Comparison of ENCODE assay signal across 22 cellular contexts in genomic region chr11:94760296-94760695, GRCh38. TPM values are rescaled to one million over a fixed set of nuclear protein-coding genes. Genes with fewer than 3 reads are reported as not detected.
DNase-seq lines count a peak whose midpoint lies in the region; ATAC-seq, FAIRE-seq and TF ChIP-seq lines count a peak whose summit lies in the region.
"Had no signal": no experiment of that assay in that cellular context is flagged by ENCODE, and none has a peak within 500 bp of the region (broad histone marks: within the 10 kb centered on the region; RNA-seq: fewer than 3 reads in every experiment).

No MANE protein-coding gene starts in this region.

- H2AFZ ChIP-seq in K562 (ENCODE audit: low read depth, low read length) = no peak overlapping the region

- CTCF ChIA-PET in K562 (lab: Yijun Ruan, JAX; ENCODE audit: low intra/inter-chr PET ratio) = no interaction called here

- no peak overlapping the region for H2BK15ac ChIP-seq in mesendoderm (replicated peaks; ENCODE audit: low read depth)

- no peak for TF ChIP-seq CTCF in K562 (IDR thresholded peaks at IDR 0.05 in 2 of 3, conservative IDR thresholded peaks at IDR 0.05 in 1 of 3; ENCODE audit: insufficient read depth in 2 of 3, low read depth in 1 of 3, low read length in 3 of 3)
- no peak for TF ChIP-seq CTCF in gastrocnemius medialis (IDR thresholded peaks at IDR 0.05 in 4 of 5, conservative IDR thresholded peaks at IDR 0.05 in 1 of 5)

- peak; percentile 63; the same call in 1 of the 2 replicates for TF ChIP-seq EP300 in K562 (IDR thresholded peaks at IDR 0.05; ENCODE audit: low read length)

- H3K18ac ChIP-seq in mesendoderm (ENCODE audit: low read length) = peak overlapping the region; percentile 68

- no peaks in the 10 kb centered on the region for H3K9me1 ChIP-seq in K562 (ENCODE audit: control insufficient read depth, insufficient read depth, low read length)

- H4K5ac ChIP-seq in mesendoderm (ENCODE audit: low read length) = no peak overlapping the region

- peaks cover 0 to 12% of the 10 kb centered on the region in 2 experiments; a peak in 3 of 5 replicates for H3K4me1 ChIP-seq in K562 (replicated peaks in 1 of 2; ENCODE audit: control insufficient read depth in 2 of 2, insufficient read depth in 2 of 2, low read length in 2 of 2)
- peaks cover 5% of the 10 kb centered on the region for H3K4me1 ChIP-seq in mesendoderm (ENCODE audit: control insufficient read depth, low read depth, low read length)
- peaks cover 34 to 35% of the 10 kb centered on the region in 2 donors for H3K4me1 ChIP-seq in gastrocnemius medialis

- no peak for TF ChIP-seq POLR2A in K562 (conservative IDR thresholded peaks at IDR 0.05)
- no peak for TF ChIP-seq POLR2A in gastrocnemius medialis (IDR thresholded peaks at IDR 0.05)

- H2BK5ac ChIP-seq in mesendoderm (ENCODE audit: low read length) = no peak overlapping the region

- peak overlapping the region; percentile 25 for H3K56ac ChIP-seq in mesendoderm (ENCODE audit: low read length)

- H3K23ac ChIP-seq in mesendoderm (ENCODE audit: low read length) = no peak overlapping the region

- H3K9me3 ChIP-seq in K562 (replicated peaks; ENCODE audit: control insufficient read depth, insufficient read depth, low read depth, low read length) = no peaks in the 10 kb centered on the region
- H3K9me3 ChIP-seq in gastrocnemius medialis = no peaks in the 10 kb centered on the region
- H3K9me3 ChIP-seq: BLaER1 treated with 17β-estradiol and CSF1 and Interleukin-3, amounts not matched to agents 10 nM and 100 nM; Caco-2 had no signal

- no peak overlapping the region for H3K9ac ChIP-seq in K562 (ENCODE audit: insufficient read depth in 1 of 2, low read depth in 2 of 2, low read length in 2 of 2)
- H3K9ac ChIP-seq in mesendoderm (ENCODE audit: low read length) = no peak overlapping the region
- H3K9ac ChIP-seq: BLaER1 treated with 17β-estradiol and CSF1 and Interleukin-3, amounts not matched to agents 10 nM and 100 nM had no signal

- H3K4me2 ChIP-seq in K562 (ENCODE audit: insufficient read depth, low read length) (no peak overlapping the region), mesendoderm (ENCODE audit: low read length) (no peak overlapping the region)
- H3K4me2 ChIP-seq: BLaER1 treated with 17β-estradiol and CSF1 and Interleukin-3, amounts not matched to agents 10 nM and 100 nM had no signal

- in situ Hi-C loops in K562 (cut with MboI) = no loop called here
- in situ Hi-C loops in gastrocnemius medialis (cut with MboI; ENCODE audit: low sequenced_read_pairs in 4 of 4) = loop anchor here in 3 of 4 donors (10.0 to 25.0 kb wide), 2 partner anchors 135 to 327 kb away; partner anchors contain the start of gene ENDOD1 (in 1 of the 3)

- H3K4ac ChIP-seq in mesendoderm (ENCODE audit: low read depth, low read length) = no peak overlapping the region

- no peak overlapping the region for H3K27ac ChIP-seq in K562 (ENCODE audit: extremely low read depth, low read depth, low read length)
- H3K27ac ChIP-seq in mesendoderm (ENCODE audit: low read depth, low read length) = no peak overlapping the region
- peak overlapping the region in 3 of 4 donors; percentile 85 to 98 (median 88) for H3K27ac ChIP-seq in gastrocnemius medialis
- H3K27ac ChIP-seq: BLaER1 treated with 17β-estradiol and CSF1 and Interleukin-3, amounts not matched to agents 10 nM and 100 nM; C4-2B had no signal

- H2BK120ac ChIP-seq in mesendoderm (ENCODE audit: low read depth, low read length) = no peak overlapping the region

- no peak overlapping the region for H3K4me3 ChIP-seq in K562
- no peak overlapping the region for H3K4me3 ChIP-seq in mesendoderm (ENCODE audit: low read length)
- no peak overlapping the region for H3K4me3 ChIP-seq in gastrocnemius medialis
- H3K4me3 ChIP-seq: BLaER1 treated with 17β-estradiol and CSF1 and Interleukin-3, amounts not matched to agents 10 nM and 100 nM had no signal

- no peaks in the 10 kb centered on the region for H4K20me1 ChIP-seq in K562 (replicated peaks; ENCODE audit: control insufficient read depth, insufficient read depth, low read length)
- H4K20me1 ChIP-seq: BLaER1 treated with 17β-estradiol and CSF1 and Interleukin-3, amounts not matched to agents 10 nM and 100 nM had no signal

- DNase-seq in K562 (ENCODE audit: extremely low read depth in 1 of 4, low spot score in 3 of 4) (no peak), mesendoderm (no peak), gastrocnemius medialis (no peak)
- no peak for DNase-seq in activated T-cell treated with anti-CD3 and anti-CD28 coated beads, Interleukin-2, amount 50 U/mL, for 48 hours
- DNase-seq: 8988T; ACHN; AML-193; Caco-2; Calu3; CD4-positive, alpha-beta T cell; CD8-positive, alpha-beta T cell; DMS79 treated with DMSO at 0.1 percent for 48 hours; GF-D8 had no signal

- H3K79me1 ChIP-seq in mesendoderm (ENCODE audit: low read length) = no peaks in the 10 kb centered on the region

- H3K27me3 ChIP-seq in K562 (ENCODE audit: control insufficient read depth in 2 of 2, insufficient read depth in 2 of 2, low read length in 2 of 2) (no peaks in the 10 kb centered on the region), mesendoderm (ENCODE audit: insufficient read depth, low read length, poor library complexity) (peaks cover 3% of the 10 kb centered on the region), gastrocnemius medialis (no peaks in the 10 kb centered on the region)
- H3K27me3 ChIP-seq: BLaER1 treated with 17β-estradiol and CSF1 and Interleukin-3, amounts not matched to agents 10 nM and 100 nM had no signal

- no peaks in the 10 kb centered on the region for H3K36me3 ChIP-seq in K562 (ENCODE audit: control insufficient read depth, insufficient read depth, low read length)
- H3K36me3 ChIP-seq in mesendoderm (ENCODE audit: control insufficient read depth, insufficient read depth, low read length) = no peaks in the 10 kb centered on the region
- H3K36me3 ChIP-seq in gastrocnemius medialis = no peaks in the 10 kb centered on the region
- H3K36me3 ChIP-seq: BLaER1 treated with 17β-estradiol and CSF1 and Interleukin-3, amounts not matched to agents 10 nM and 100 nM had no signal

- H3K79me2 ChIP-seq in K562 (ENCODE audit: control insufficient read depth, insufficient read depth, low read length) = no peaks in the 10 kb centered on the region
- H3K79me2 ChIP-seq in mesendoderm (ENCODE audit: control insufficient read depth, insufficient read depth, low read length) = no peaks in the 10 kb centered on the region

- no peak for FAIRE-seq in K562 (lab: Jason Lieb, UNC)
- FAIRE-seq: A204.1, D721Med, G401.6, GM12891, GM19239 had no signal

- no TSS peak for BruUV-seq in K562 (replicated peaks; lab: Mats Ljungman, UMichigan)

- POLR2A ChIA-PET in K562 (lab: Yijun Ruan, JAX) = interaction anchor here (0.7 to 1.1 kb wide), 2 partner anchors 11 to 184 kb away, joined by 3 to 4 read pairs; no protein-coding TSS in a partner anchor

- H4K8ac ChIP-seq in mesendoderm (ENCODE audit: low read depth, low read length) = no peak overlapping the region

- ATAC-seq in K562 (no peak), gastrocnemius medialis (no peak), HG02571 (IDR thresholded peaks at IDR 0.05; ENCODE audit: unreplicated experiment) (no peak), GM19324 (IDR thresholded peaks at IDR 0.05; ENCODE audit: low FRiP score, unreplicated experiment) (no peak)
- ATAC-seq: CD8-positive, alpha-beta T cell had no signal

- H2AK5ac ChIP-seq in mesendoderm (ENCODE audit: low read length) = no peak overlapping the region

- TF ChIP-seq RAD21 in K562 (CRISPR knock-in tag; conservative IDR thresholded peaks at IDR 0.05 in 1 of 2, IDR thresholded peaks at IDR 0.05 in 1 of 2) = peak in 1 of 2 experiments; percentile 22; a peak in 2 of 4 replicates

- intact Hi-C loops in K562 (cut with micrococcal nuclease) = loop anchor here (10.0 kb wide), 2 partner anchors 205 to 235 kb away; no protein-coding TSS in a partner anchor
- intact Hi-C loops in gastrocnemius medialis (cut with DNase I; ENCODE audit: low total_unique reads) = loop anchor here (5.0 to 10.0 kb wide), 2 partner anchors 53 to 335 kb away; no protein-coding TSS in a partner anchor

TF ChIP-seq in K562, 482 proteins besides CTCF, POLR2A, EP300 and RAD21 (continues in another document):
- no peak for TF ChIP-seq GTF2E2 (tag; IDR thresholded peaks at IDR 0.05)
- 0 out of 2 replicates have a peak, but pooled peaks have one; percentile 17 for TF ChIP-seq ZEB2 (IDR thresholded peaks at IDR 0.05)
- no peak for TF ChIP-seq ZBTB34 (CRISPR knock-in tag; IDR thresholded peaks at IDR 0.05)
- TF ChIP-seq JUND (IDR thresholded peaks at IDR 0.05; ENCODE audit: borderline replicate concordance, low read depth, low read length) = no peak
- TF ChIP-seq JUND (tag; IDR thresholded peaks at IDR 0.05; ENCODE audit: borderline replicate concordance, low read depth, low read length) = peak; percentile 19; the same call in 1 of the 3 replicates

RNA-seq across cellular contexts. Expression of gene AMOTL1, which starts 7.9 kb away (rescaled TPM):
- 33.3 and 42.6 TPM in 2 replicates for total RNA-seq in K562 (2011; cell fraction: chromatin; rRNA removed; ENCODE audit: low replicate concordance)
- total RNA-seq in K562 (2011; cell fraction: nucleolus; rRNA removed) = 17.8 and 18.0 TPM in 2 replicates
- 26.3 and 39.2 TPM in 2 replicates for total RNA-seq in K562 (2011; cell fraction: nucleoplasm; rRNA removed)
- total RNA-seq in K562 (2014; rRNA removed) = 20.9 and 22.1 TPM in 2 replicates
- total RNA-seq in K562 (2014; rRNA removed; fragmentation: Illumina TruSeq; extraction: Trizol) = 14.0 and 14.4 TPM in 2 replicates
- 12.8 and 12.9 TPM in 2 replicates for total RNA-seq in K562 (2015; rRNA removed; fragmentation: Illumina TruSeq; extraction: Trizol)
- 29.9 and 35.4 TPM in 2 replicates for total RNA-seq in K562 (2021)
- polyA plus RNA-seq in K562 (2011; rRNA removed) = 2.5 and 16.7 TPM in 2 replicates
- polyA plus RNA-seq in K562 (2011; cell fraction: cytosol; rRNA removed) = 2.0 and 12.2 TPM in 2 replicates
- 3.0 and 21.5 TPM in 2 replicates for polyA plus RNA-seq in K562 (2011; cell fraction: nucleus; rRNA removed)
- polyA plus RNA-seq in K562 (2012) = 17.9 and 23.2 TPM in 2 replicates
- polyA plus RNA-seq in K562 (2014; fragmentation: Illumina TruSeq; extraction: Trizol) = 18.7 and 18.8 TPM in 2 replicates
- polyA plus RNA-seq in K562 (2014; fragmentation: Nextera tagmentation; extraction: Ambion mirVana) = 1 to 10 TPM; 4.0 to 4.7 TPM
- 12.6 and 13.3 TPM in 2 replicates for polyA plus RNA-seq in K562 (2014; rRNA removed)
- 5.5 and 37.5 TPM in 2 replicates for polyA minus RNA-seq in K562 (2011; rRNA and poly(A)+ RNA removed)
- 3.5 and 21.8 TPM in 2 replicates for polyA minus RNA-seq in K562 (2011; cell fraction: cytosol; rRNA and poly(A)+ RNA removed)
- polyA minus RNA-seq in K562 (2011; cell fraction: nucleus; rRNA and poly(A)+ RNA removed) = 3.9 and 17.8 TPM in 2 replicates
- 37.8 TPM for polyA plus RNA-seq in mesendoderm (2013, experiment 1 of 2)
- polyA plus RNA-seq in mesendoderm (2013, experiment 2 of 2) = 36.9 TPM
- total RNA-seq in gastrocnemius medialis = 100 to 1,000 TPM; 150 to 393 (median 244) TPM

Comparison
In these comparisons a context has a peak if more than half of its experiments do, and no peak if none do; other contexts are left out.
1. H3K27ac ChIP-seq: peak in gastrocnemius medialis (3 of 4); none in K562 (single experiment) and mesendoderm (single experiment).